ENCODE assay signal across 14 cellular contexts in the genomic region with DNA sequence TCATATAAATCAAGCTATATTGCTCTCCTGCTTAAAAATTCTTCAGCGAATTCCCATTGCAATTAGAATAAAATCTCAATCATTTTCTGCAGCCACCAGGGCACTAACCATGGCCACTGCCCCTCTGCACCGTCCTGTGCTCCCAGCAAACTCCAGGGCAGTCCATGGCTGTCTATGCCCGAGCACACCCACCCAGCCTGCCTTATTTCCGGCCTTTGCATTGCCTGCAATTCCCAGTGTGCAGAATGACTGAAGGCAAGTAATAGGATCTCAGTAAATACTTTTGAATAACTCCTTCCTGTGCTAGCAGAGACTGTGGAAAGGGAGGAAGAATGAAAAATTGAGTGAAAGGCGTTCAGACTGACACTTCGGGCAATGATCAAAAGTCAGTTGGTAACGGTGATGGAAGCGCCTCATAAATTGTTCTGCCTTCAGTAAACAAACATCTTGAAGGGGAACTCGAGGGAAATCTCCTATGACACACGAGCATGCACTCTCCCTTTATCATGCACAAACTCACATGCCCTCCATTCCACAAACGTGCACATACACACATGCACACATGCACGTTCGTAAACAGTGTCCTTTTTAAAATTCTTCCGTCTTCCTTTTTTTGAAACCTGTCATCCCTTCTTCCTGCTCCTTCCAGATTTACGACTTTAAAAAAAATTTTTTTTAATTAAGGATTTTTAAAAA.
DNase-seq lines count a peak whose midpoint lies in the region; ATAC-seq and TF ChIP-seq lines count a peak whose summit lies in the region.
"Had no signal": no experiment of that assay in that cellular context is flagged by ENCODE, and none has a peak within 500 bp of the region (broad histone marks: within the 10 kb centered on the region; RNA-seq: fewer than 3 reads in every experiment).

No MANE protein-coding gene starts in this region.

- no peak overlapping the region for H3K4me3 ChIP-seq in coronary artery
- H3K4me3 ChIP-seq: BLaER1 treated with 17β-estradiol and CSF1 and Interleukin-3, amounts not matched to agents 10 nM and 100 nM; GM23248 had no signal

- H3K4me1 Mint-ChIP-seq in activated CD4-positive, alpha-beta T cell treated with anti-CD3 and anti-CD28 coated beads, Interleukin-2, amount 10 ng/mL, durations not matched to agents 24 days and 14 days: no peaks in the 10 kb centered on the region
- H3K4me1 Mint-ChIP-seq in osteocyte (ENCODE audit: unreplicated experiment): no peaks in the 10 kb centered on the region

- H3K27ac Mint-ChIP-seq in activated CD4-positive, alpha-beta T cell treated with anti-CD3 and anti-CD28 coated beads, Interleukin-2, amount 10 ng/mL, durations not matched to agents 24 days and 14 days: no peak overlapping the region
- H3K27ac Mint-ChIP-seq in osteocyte (ENCODE audit: unreplicated experiment): no peak overlapping the region
- H3K27ac Mint-ChIP-seq: CD4-positive, CD25-positive, alpha-beta regulatory T cell had no signal

- intact Hi-C loops in activated CD4-positive, alpha-beta T cell treated with anti-CD3 and anti-CD28 coated beads, Interleukin-2, amount 10 ng/mL, durations not matched to agents 24 days and 14 days (cut with micrococcal nuclease): no loop called here

- no peak overlapping the region for H3K4me3 Mint-ChIP-seq in activated CD4-positive, alpha-beta T cell treated with anti-CD3 and anti-CD28 coated beads, Interleukin-2, amount 10 ng/mL, durations not matched to agents 24 days and 14 days
- no peak overlapping the region for H3K4me3 Mint-ChIP-seq in osteocyte (ENCODE audit: unreplicated experiment)
- H3K4me3 Mint-ChIP-seq: CD4-positive, CD25-positive, alpha-beta regulatory T cell had no signal

- H3K9me3 Mint-ChIP-seq in activated CD4-positive, alpha-beta T cell treated with anti-CD3 and anti-CD28 coated beads, Interleukin-2, amount 10 ng/mL, durations not matched to agents 24 days and 14 days: no peaks in the 10 kb centered on the region
- peaks cover 17% of the 10 kb centered on the region for H3K9me3 Mint-ChIP-seq in osteocyte (ENCODE audit: unreplicated experiment)

- no peak for ATAC-seq in GM18520 (IDR thresholded peaks at IDR 0.05; ENCODE audit: unreplicated experiment)
- ATAC-seq in GM18861 (IDR thresholded peaks at IDR 0.05; ENCODE audit: unreplicated experiment): no peak

- H3K27ac ChIP-seq in coronary artery: no peak overlapping the region
- H3K27ac ChIP-seq in caudate nucleus (ENCODE audit: low read depth, low read length): no peak overlapping the region
- H3K27ac ChIP-seq: BLaER1 treated with 17β-estradiol and CSF1 and Interleukin-3, amounts not matched to agents 10 nM and 100 nM; GM23248 had no signal

- peak; percentile 33 for DNase-seq in activated CD4-positive, alpha-beta T cell treated with anti-CD3 and anti-CD28 coated beads, Interleukin-2, amount 10 ng/mL, durations not matched to agents 24 days and 14 days
- no peak for DNase-seq in activated CD4-positive, alpha-beta T cell treated with anti-CD3 and anti-CD28 coated beads for 4 hours
- peak; percentile 33 for DNase-seq in coronary artery (ENCODE audit: low spot score)
- peak; percentile 48 for DNase-seq in osteocyte (ENCODE audit: extremely low spot score, unreplicated experiment)
- no peak for DNase-seq in caudate nucleus (lab: John Stamatoyannopoulos, UW)
- DNase-seq: ACHN; CD4-positive, CD25-positive, alpha-beta regulatory T cell; EL; GDM1; GM23248; H7 had no signal

- TF ChIP-seq CTCF in coronary artery (IDR thresholded peaks at IDR 0.05) (no peak), osteocyte (IDR thresholded peaks at IDR 0.05) (no peak)

- peaks cover 7% of the 10 kb centered on the region for H3K27me3 Mint-ChIP-seq in activated CD4-positive, alpha-beta T cell treated with anti-CD3 and anti-CD28 coated beads, Interleukin-2, amount 10 ng/mL, durations not matched to agents 24 days and 14 days
- H3K27me3 Mint-ChIP-seq in osteocyte (ENCODE audit: unreplicated experiment): peaks cover 34% of the 10 kb centered on the region

- no peaks in the 10 kb centered on the region for H3K36me3 Mint-ChIP-seq in activated CD4-positive, alpha-beta T cell treated with anti-CD3 and anti-CD28 coated beads, Interleukin-2, amount 10 ng/mL, durations not matched to agents 24 days and 14 days (ENCODE audit: low read depth)
- H3K36me3 Mint-ChIP-seq in osteocyte (ENCODE audit: unreplicated experiment): no peaks in the 10 kb centered on the region
- H3K36me3 Mint-ChIP-seq: CD4-positive, CD25-positive, alpha-beta regulatory T cell had no signal

Comparison
In these comparisons a context has a peak if more than half of its experiments do, and no peak if none do; other contexts are left out.
1. DNase-seq: peak in activated CD4-positive, alpha-beta T cell treated with anti-CD3 and anti-CD28 coated beads, Interleukin-2, amount 10 ng/mL, durations not matched to agents 24 days and 14 days (single experiment), coronary artery (single experiment) and osteocyte (single experiment); none in activated CD4-positive, alpha-beta T cell treated with anti-CD3 and anti-CD28 coated beads for 4 hours (0 of 2) and caudate nucleus (0 of 61).